In genomic region chr3:165464736-165465135, GRCh38 we compare ENCODE assay signal across 29 cellular contexts.
DNase-seq lines count a peak whose midpoint lies in the region; ATAC-seq and TF ChIP-seq lines count a peak whose summit lies in the region.
"Had no signal": no experiment of that assay in that cellular context is flagged by ENCODE, and none has a peak within 500 bp of the region (broad histone marks: within the 10 kb centered on the region; RNA-seq: fewer than 3 reads in every experiment).

No MANE protein-coding gene starts in this region.

- H3K9me2 ChIP-seq in PC-9 (ENCODE audit: insufficient read depth) = no peaks in the 10 kb centered on the region

- H3K27ac ChIP-seq in PC-9 (no peak overlapping the region), testis (no peak overlapping the region)
- H3K27ac ChIP-seq: BLaER1 treated with 17β-estradiol and CSF1 and Interleukin-3, amounts not matched to agents 10 nM and 100 nM; colonic mucosa; hepatocyte; HL-60; pancreas; SJCRH30 had no signal

- H4K20me1 ChIP-seq in PC-9 (ENCODE audit: insufficient read depth) = no peaks in the 10 kb centered on the region; the same call in 1 of the 2 replicates
- H4K20me1 ChIP-seq: BLaER1 treated with 17β-estradiol and CSF1 and Interleukin-3, amounts not matched to agents 10 nM and 100 nM had no signal

- no peak for ATAC-seq in HG03521 (IDR thresholded peaks at IDR 0.05; ENCODE audit: unreplicated experiment)
- ATAC-seq: activated T-cell treated with anti-CD3 and anti-CD28 coated beads, Interleukin-2, amount 50 U/mL, for 72 hours; effector memory CD8-positive, alpha-beta T cell; left ventricle myocardium superior; pancreas; T-helper 17 cell had no signal

- no peaks in the 10 kb centered on the region for H3F3A ChIP-seq in PC-9 (ENCODE audit: insufficient read depth, low read depth)

- no TSS peak for BruUV-seq in PC-9 (replicated peaks; lab: Mats Ljungman, UMichigan)

- 91 to 95% methylated on average over 2 of the region's 2 CpGs for WGBS in testis, 2 donors

- H3K4me2 ChIP-seq in PC-9 = no peak overlapping the region
- H3K4me2 ChIP-seq: BLaER1 treated with 17β-estradiol and CSF1 and Interleukin-3, amounts not matched to agents 10 nM and 100 nM; hepatocyte had no signal

- DNase-seq in A172 (ENCODE audit: low spot score) (peak; percentile 46), HS-5 (ENCODE audit: low read depth) (peak; percentile 82), astrocyte of the cerebellum (ENCODE audit: low read depth) (peak; percentile 53), fibroblast of mammary gland (ENCODE audit: low read depth) (peak; percentile 77), PC-9 (no peak), testis (no peak)
- no peak for DNase-seq in NK-92 treated with Interleukin-12 subunit alpha and Interleukin-12 subunit beta, amount 100 ng/mL, for 24 hours (lab: John Stamatoyannopoulos, UW)
- DNase-seq: 8988T; activated CD4-positive, alpha-beta T cell treated with anti-CD3 and anti-CD28 coated beads for 48 hours; activated naive CD4-positive, alpha-beta T cell treated with anti-CD3 and anti-CD28 coated beads for 36 hours; activated T-cell treated with anti-CD3 and anti-CD28 coated beads, Interleukin-2, amount 50 U/mL, for 72 hours; Calu3; colonic mucosa; effector memory CD8-positive, alpha-beta T cell; H7; left ventricle myocardium superior; NCI-H1694 treated with DMSO at 0.1 percent for 48 hours; NCI-H2227 treated with DMSO at 0.1 percent for 48 hours; NCI-H774; OCI-M1; pancreas; sigmoid colon; stimulated activated CD8-positive, alpha-beta memory T cell treated with anti-CD3 and anti-CD28 coated beads, Interleukin-4, amount 100 ng/mL, for 48 hours; T-helper 17 cell had no signal

- in situ Hi-C loops in astrocyte of the cerebellum (cut with HindIII; ENCODE audit: low sequenced_read_pairs) = no loop called here

- H3K79me2 ChIP-seq in PC-9 (ENCODE audit: low read depth) = no peaks in the 10 kb centered on the region
- H3K79me2 ChIP-seq: hepatocyte had no signal

- POLR2A ChIA-PET in PC-9 (lab: Charles Lee; ENCODE audit: unreplicated experiment) = no interaction called here

- H3K9me3 ChIP-seq in PC-9 (ENCODE audit: insufficient read depth, low read depth) (no peaks in the 10 kb centered on the region), testis (no peaks in the 10 kb centered on the region)
- H3K9me3 ChIP-seq: BLaER1 treated with 17β-estradiol and CSF1 and Interleukin-3, amounts not matched to agents 10 nM and 100 nM; colonic mucosa; pancreas; sigmoid colon; SJCRH30 had no signal

- intact Hi-C loops in PC-9 (cut with micrococcal nuclease; ENCODE audit: unreplicated experiment) = no loop called here
- intact Hi-C loops in testis (cut with DNase I; ENCODE audit: low total_unique reads) = no loop called here

- H2AFZ ChIP-seq in PC-9 = no peak overlapping the region
- H2AFZ ChIP-seq: hepatocyte had no signal

- H3K4me3 ChIP-seq in astrocyte of the cerebellum (ENCODE audit: low read depth, low read length) (no peak overlapping the region), fibroblast of mammary gland (ENCODE audit: control insufficient read depth, low read depth, low read length) (no peak overlapping the region), PC-9 (no peak overlapping the region), testis (no peak overlapping the region)
- H3K4me3 ChIP-seq: BLaER1 treated with 17β-estradiol and CSF1 and Interleukin-3, amounts not matched to agents 10 nM and 100 nM; colonic mucosa; hepatocyte; pancreas; sigmoid colon; SJCRH30 had no signal

- CTCF ChIA-PET in PC-9 (lab: Charles Lee) = no interaction called here

- no peaks in the 10 kb centered on the region for H3K36me3 ChIP-seq in PC-9 (ENCODE audit: low read depth)
- no peaks in the 10 kb centered on the region for H3K36me3 ChIP-seq in testis (ENCODE audit: low read depth, missing control alignments)
- H3K36me3 ChIP-seq: BLaER1 treated with 17β-estradiol and CSF1 and Interleukin-3, amounts not matched to agents 10 nM and 100 nM; colonic mucosa; pancreas; sigmoid colon; SJCRH30 had no signal

- no peak for TF ChIP-seq POLR2A in testis (IDR thresholded peaks at IDR 0.05)

- no peaks in the 10 kb centered on the region for H3K4me1 ChIP-seq in PC-9 (replicated peaks; ENCODE audit: insufficient read depth)
- H3K4me1 ChIP-seq in testis = no peaks in the 10 kb centered on the region
- H3K4me1 ChIP-seq: BLaER1 treated with 17β-estradiol and CSF1 and Interleukin-3, amounts not matched to agents 10 nM and 100 nM; colonic mucosa; pancreas; SJCRH30 had no signal

- TF ChIP-seq CTCF in astrocyte of the cerebellum (IDR thresholded peaks at IDR 0.05; ENCODE audit: low read depth, low read length, missing control alignments) (no peak), fibroblast of mammary gland (conservative IDR thresholded peaks at IDR 0.05; ENCODE audit: control insufficient read depth, insufficient read depth, low read depth, low read length) (no peak), PC-9 (conservative IDR thresholded peaks at IDR 0.05) (no peak), testis (IDR thresholded peaks at IDR 0.05) (no peak)

- H3K27me3 ChIP-seq in PC-9 (ENCODE audit: insufficient read depth, low read depth) = no peaks in the 10 kb centered on the region
- H3K27me3 ChIP-seq in testis = no peaks in the 10 kb centered on the region
- H3K27me3 ChIP-seq: BLaER1 treated with 17β-estradiol and CSF1 and Interleukin-3, amounts not matched to agents 10 nM and 100 nM; colonic mucosa; hepatocyte; pancreas; sigmoid colon; SJCRH30 had no signal

Comparison
In these comparisons a context has a peak if more than half of its experiments do, and no peak if none do; other contexts are left out.
1. DNase-seq: peak in A172 (single experiment), HS-5 (single experiment), astrocyte of the cerebellum (single experiment) and fibroblast of mammary gland (single experiment); none in PC-9 (0 of 2), testis (single experiment) and NK-92 treated with Interleukin-12 subunit alpha and Interleukin-12 subunit beta, amount 100 ng/mL, for 24 hours (single experiment).